ENCODE assay signal across 1 cellular context in the genomic region with DNA sequence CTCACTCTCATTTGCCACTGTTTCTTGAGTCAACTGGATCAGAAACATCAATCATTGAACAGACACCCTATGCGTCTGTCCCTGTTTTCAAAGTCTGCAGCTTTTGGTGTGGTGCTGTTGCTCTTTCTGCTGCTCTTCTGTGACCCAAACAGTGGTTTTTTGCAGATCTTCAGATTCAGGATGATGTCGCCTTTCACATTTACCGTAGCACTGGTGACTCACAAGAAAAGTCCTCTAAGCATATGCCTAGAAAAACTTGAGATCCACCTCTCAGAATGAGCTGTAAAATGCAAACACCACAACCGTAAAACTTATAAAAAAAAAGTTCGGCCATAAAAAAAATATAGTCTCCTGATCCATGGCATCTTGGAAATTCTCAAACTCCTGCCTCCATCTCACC.
TF ChIP-seq lines count a peak whose summit lies in the region.

No MANE protein-coding gene starts in this region.

TF ChIP-seq in H1, 55 proteins besides CTCF, POLR2A, EP300 and RAD21 (continued from another document):
- TF ChIP-seq, protein P1, sequence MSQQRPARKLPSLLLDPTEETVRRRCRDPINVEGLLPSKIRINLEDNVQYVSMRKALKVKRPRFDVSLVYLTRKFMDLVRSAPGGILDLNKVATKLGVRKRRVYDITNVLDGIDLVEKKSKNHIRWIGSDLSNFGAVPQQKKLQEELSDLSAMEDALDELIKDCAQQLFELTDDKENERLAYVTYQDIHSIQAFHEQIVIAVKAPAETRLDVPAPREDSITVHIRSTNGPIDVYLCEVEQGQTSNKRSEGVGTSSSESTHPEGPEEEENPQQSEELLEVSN (IDR thresholded peaks at IDR 0.05), result no peak
- TF ChIP-seq RFX5 (IDR thresholded peaks at IDR 0.05; ENCODE audit: borderline replicate concordance, low read depth, low read length) (no peak), JUN (IDR thresholded peaks at IDR 0.05; ENCODE audit: low read depth, low read length) (no peak), SIRT6 (IDR thresholded peaks at IDR 0.05; ENCODE audit: low read length) (no peak), TCF12 (IDR thresholded peaks at IDR 0.05; ENCODE audit: low read depth, low read length) (no peak), SP1 (IDR thresholded peaks at IDR 0.05; ENCODE audit: low read depth, low read length) (no peak), FOSL1 (IDR thresholded peaks at IDR 0.05; ENCODE audit: insufficient read depth, low read depth, low read length) (no peak), YY1 (IDR thresholded peaks at IDR 0.05; ENCODE audit: low read depth, low read length) (no peak), ZNF274 (IDR thresholded peaks at IDR 0.05; ENCODE audit: borderline replicate concordance, extremely low read depth, low read length) (no peak), RXRA (IDR thresholded peaks at IDR 0.05; ENCODE audit: insufficient read depth, low read depth, low read length) (no peak), CHD1 (IDR thresholded peaks at IDR 0.05; ENCODE audit: low read depth, low read length) (no peak), HDAC2 (IDR thresholded peaks at IDR 0.05; ENCODE audit: borderline replicate concordance in 1 of 2, low read depth in 2 of 2, low read length in 2 of 2) (no peak), KDM5A (IDR thresholded peaks at IDR 0.05; ENCODE audit: low read length) (no peak), GTF2F1 (IDR thresholded peaks at IDR 0.05; ENCODE audit: borderline replicate concordance, low read depth, low read length) (no peak), BCL11A (IDR thresholded peaks at IDR 0.05; ENCODE audit: low read depth in 2 of 2, low read length in 2 of 2) (no peak)
- TF ChIP-seq, protein P2, sequence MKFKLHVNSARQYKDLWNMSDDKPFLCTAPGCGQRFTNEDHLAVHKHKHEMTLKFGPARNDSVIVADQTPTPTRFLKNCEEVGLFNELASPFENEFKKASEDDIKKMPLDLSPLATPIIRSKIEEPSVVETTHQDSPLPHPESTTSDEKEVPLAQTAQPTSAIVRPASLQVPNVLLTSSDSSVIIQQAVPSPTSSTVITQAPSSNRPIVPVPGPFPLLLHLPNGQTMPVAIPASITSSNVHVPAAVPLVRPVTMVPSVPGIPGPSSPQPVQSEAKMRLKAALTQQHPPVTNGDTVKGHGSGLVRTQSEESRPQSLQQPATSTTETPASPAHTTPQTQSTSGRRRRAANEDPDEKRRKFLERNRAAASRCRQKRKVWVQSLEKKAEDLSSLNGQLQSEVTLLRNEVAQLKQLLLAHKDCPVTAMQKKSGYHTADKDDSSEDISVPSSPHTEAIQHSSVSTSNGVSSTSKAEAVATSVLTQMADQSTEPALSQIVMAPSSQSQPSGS (IDR thresholded peaks at IDR 0.05; ENCODE audit: low read length), result no peak
